ENCODE assay signal across 22 cellular contexts in the genomic region with DNA sequence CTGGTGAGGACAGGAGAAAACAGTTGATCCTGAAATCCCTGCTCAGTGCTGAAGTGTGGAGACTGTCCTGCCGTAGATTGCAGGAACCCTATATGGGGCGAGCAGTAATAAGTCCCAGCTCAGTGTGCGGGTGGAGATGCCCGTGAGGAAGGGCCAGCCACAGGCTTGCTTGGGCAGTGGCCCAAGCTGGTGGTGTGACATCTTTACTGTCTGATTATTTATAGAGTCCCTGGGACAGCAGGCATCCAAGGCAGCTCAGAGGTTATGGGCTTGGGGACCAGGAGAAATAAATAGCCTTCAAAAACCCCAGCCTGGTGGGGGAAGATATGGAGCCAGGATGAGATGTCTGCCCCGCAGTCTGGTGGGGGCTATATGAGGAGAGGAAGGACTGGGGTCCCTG.
"Had no signal": no experiment of that assay in that cellular context is flagged by ENCODE, and none has a peak within 500 bp of the region (broad histone marks: within the 10 kb centered on the region; RNA-seq: fewer than 3 reads in every experiment).

No MANE protein-coding gene starts in this region.

- H3K36me3 ChIP-seq: brain microvascular endothelial cell, Peyer's patch had no signal

- ATAC-seq: activated CD4-positive, CD25-positive, alpha-beta regulatory T cell treated with anti-CD3 and anti-CD28 coated beads, Interleukin-2, amount 50 U/mL, for 24 hours; activated CD8-positive, alpha-beta T cell treated with anti-CD3 and anti-CD28 coated beads, Interleukin-2, amount 10 ng/mL, durations not matched to agents 7 days and 5 days; activated naive CD4-positive, alpha-beta T cell treated with anti-CD3 and anti-CD28 coated beads, Interleukin-2, amount 50 U/mL, for 72 hours had no signal

- H3K9me3 ChIP-seq: Peyer's patch had no signal

- H3K27me3 ChIP-seq: brain microvascular endothelial cell, Peyer's patch had no signal

- H3K36me3 Mint-ChIP-seq: activated naive CD4-positive, alpha-beta T cell treated with anti-CD3 and anti-CD28 coated beads, Interleukin-2, amount 50 U/mL, for 72 hours; IgD-negative memory B cell had no signal

- DNase-seq: activated CD4-positive, alpha-beta T cell treated with anti-CD3 and anti-CD28 coated beads for 4 hours; activated CD4-positive, alpha-beta T cell treated with anti-CD3 and anti-CD28 coated beads, Interleukin-2, amount 50 U/mL, for 4 hours; activated CD8-positive, alpha-beta memory T cell treated with anti-CD3 and anti-CD28 coated beads, Interleukin-2, amount 50 U/mL, for 48 hours; activated CD8-positive, alpha-beta T cell treated with anti-CD3 and anti-CD28 coated beads, Interleukin-2, amount 10 ng/mL, durations not matched to agents 7 days and 5 days; activated naive CD4-positive, alpha-beta T cell treated with Interleukin-2 at 50 U/mL for 16 hours; activated T-cell treated with anti-CD3 and anti-CD28 coated beads, Interleukin-2, amount 50 U/mL, for 1 hour; brain microvascular endothelial cell; KG1; NCI-H1048; NCI-H1930; NCI-H2107; NCI-H2171 treated with DMSO at 0.1 percent for 48 hours; NCI-H226; NCI-H526 treated with DMSO at 0.1 percent for 48 hours; NCI-H82; Peyer's patch; SHP77 treated with DMSO at 0.1 percent for 48 hours had no signal

- H3K27ac ChIP-seq: brain microvascular endothelial cell, Peyer's patch, RWPE1 had no signal

- H3K27ac Mint-ChIP-seq: activated CD8-positive, alpha-beta T cell treated with anti-CD3 and anti-CD28 coated beads, Interleukin-2, amount 10 ng/mL, durations not matched to agents 7 days and 5 days; activated naive CD4-positive, alpha-beta T cell treated with anti-CD3 and anti-CD28 coated beads, Interleukin-2, amount 50 U/mL, for 72 hours; T-helper 1 cell treated with Interleukin-12 subunit alpha and Interleukin-12 subunit beta and Interleukin-4 antibody, amounts not matched to agents 30 μg/mL and 1 μg/mL, for 36 hours had no signal

- H3K9me3 Mint-ChIP-seq: activated naive CD4-positive, alpha-beta T cell treated with anti-CD3 and anti-CD28 coated beads, Interleukin-2, amount 50 U/mL, for 72 hours; IgD-negative memory B cell; T-helper 1 cell treated with Interleukin-12 subunit alpha and Interleukin-12 subunit beta and Interleukin-4 antibody, amounts not matched to agents 30 μg/mL and 1 μg/mL, for 36 hours had no signal

- H3K4me3 ChIP-seq: Peyer's patch had no signal

- H3K4me3 Mint-ChIP-seq: activated CD8-positive, alpha-beta T cell treated with anti-CD3 and anti-CD28 coated beads, Interleukin-2, amount 10 ng/mL, durations not matched to agents 7 days and 5 days; IgD-negative memory B cell; T-helper 1 cell treated with Interleukin-12 subunit alpha and Interleukin-12 subunit beta and Interleukin-4 antibody, amounts not matched to agents 30 μg/mL and 1 μg/mL, for 36 hours had no signal

- H3K4me1 ChIP-seq: Peyer's patch had no signal
